13 cellular contexts compared by ENCODE assay signal in the genomic region with DNA sequence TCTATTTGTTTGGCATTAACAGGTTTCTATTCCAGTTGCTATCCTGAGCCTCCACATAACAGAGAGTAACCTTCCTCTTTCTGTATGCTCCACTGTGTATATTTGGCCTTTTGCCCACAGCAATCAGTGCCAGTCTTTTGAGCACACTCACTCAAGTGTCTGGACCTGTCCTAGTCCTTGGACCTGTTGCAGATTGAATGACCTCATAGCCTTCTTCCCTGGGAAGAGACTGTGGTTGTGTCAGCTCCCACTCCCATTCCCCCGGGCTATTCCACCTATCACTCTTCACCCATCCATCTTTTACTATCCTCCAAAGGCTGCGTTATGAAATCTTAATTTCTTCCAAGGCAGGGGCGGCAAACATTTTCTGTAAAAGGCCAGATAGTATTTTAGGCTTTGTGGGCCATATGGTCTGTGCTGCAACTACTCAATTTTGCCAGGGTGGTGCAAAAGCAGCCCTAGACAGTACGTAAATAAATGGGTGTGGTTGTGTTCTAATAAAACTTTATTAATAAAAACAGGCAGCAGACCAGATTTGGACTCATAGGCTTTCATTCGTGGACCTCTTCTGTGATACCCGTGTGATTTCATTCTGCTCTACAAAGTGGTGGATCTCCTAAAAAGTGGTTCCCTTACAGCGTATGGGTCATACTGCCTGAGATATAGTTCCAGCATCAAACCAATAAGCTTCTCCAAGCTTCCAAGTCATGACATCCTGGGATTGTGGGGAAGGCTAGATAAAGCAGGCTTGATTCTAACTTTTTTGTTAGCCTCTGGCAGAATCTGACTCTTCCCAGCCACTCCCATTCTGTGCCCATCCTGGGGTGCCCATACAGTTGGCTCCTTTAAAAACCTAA. TPM values are rescaled to one million over a fixed set of nuclear protein-coding genes. Genes with fewer than 3 reads are reported as not detected.
DNase-seq lines count a peak whose midpoint lies in the region; ATAC-seq lines count a peak whose summit lies in the region.
"Had no signal": no experiment of that assay in that cellular context is flagged by ENCODE, and none has a peak within 500 bp of the region (broad histone marks: within the 10 kb centered on the region; RNA-seq: fewer than 3 reads in every experiment).

No MANE protein-coding gene starts in this region.

- H3K27me3 ChIP-seq in right cardiac atrium (ENCODE audit: control insufficient read depth, insufficient read depth) = no peaks in the 10 kb centered on the region
- H3K27me3 ChIP-seq: BLaER1 treated with 17β-estradiol and CSF1 and Interleukin-3, amounts not matched to agents 10 nM and 100 nM; hepatocyte had no signal

- H3K4me3 Mint-ChIP-seq in activated T-helper 17 cell treated with anti-CD3 and anti-CD28 coated beads, Interleukin-2, amount 50 U/mL, for 72 hours = no peak overlapping the region

- no peaks in the 10 kb centered on the region for H3K9me3 Mint-ChIP-seq in activated T-helper 17 cell treated with anti-CD3 and anti-CD28 coated beads, Interleukin-2, amount 50 U/mL, for 72 hours

- intact Hi-C loops in right cardiac atrium (cut with DNase I) = no loop called here

- no peaks in the 10 kb centered on the region for H3K4me1 ChIP-seq in right cardiac atrium (ENCODE audit: control insufficient read depth, insufficient read depth, low read length)
- H3K4me1 ChIP-seq: BLaER1 treated with 17β-estradiol and CSF1 and Interleukin-3, amounts not matched to agents 10 nM and 100 nM had no signal

- peak; percentile 6 for ATAC-seq in activated T-helper 17 cell treated with anti-CD3 and anti-CD28 coated beads, Interleukin-2, amount 50 U/mL, for 72 hours (replicated peaks)
- peak; percentile 70 to 71 for ATAC-seq in right cardiac atrium

- no peak overlapping the region for H3K4me3 ChIP-seq in right cardiac atrium (ENCODE audit: low read length)
- H3K4me3 ChIP-seq: BLaER1 treated with 17β-estradiol and CSF1 and Interleukin-3, amounts not matched to agents 10 nM and 100 nM; hepatocyte had no signal

- H3K36me3 Mint-ChIP-seq in activated T-helper 17 cell treated with anti-CD3 and anti-CD28 coated beads, Interleukin-2, amount 50 U/mL, for 72 hours (ENCODE audit: low read depth) = peaks cover 43% of the 10 kb centered on the region

- no peak overlapping the region for H3K27ac ChIP-seq in right cardiac atrium (ENCODE audit: low read length)
- H3K27ac ChIP-seq: 22Rv1; BLaER1 treated with 17β-estradiol and CSF1 and Interleukin-3, amounts not matched to agents 10 nM and 100 nM; hepatocyte had no signal

- H3K9me3 ChIP-seq in right cardiac atrium (ENCODE audit: control insufficient read depth, low read length) = no peaks in the 10 kb centered on the region
- H3K9me3 ChIP-seq: BLaER1 treated with 17β-estradiol and CSF1 and Interleukin-3, amounts not matched to agents 10 nM and 100 nM had no signal

- WGBS in right cardiac atrium = 87% methylated on average over 7 of the region's 7 CpGs

- peaks cover 8% of the 10 kb centered on the region for H3K4me1 Mint-ChIP-seq in activated T-helper 17 cell treated with anti-CD3 and anti-CD28 coated beads, Interleukin-2, amount 50 U/mL, for 72 hours

- no peaks in the 10 kb centered on the region for H3K27me3 Mint-ChIP-seq in activated T-helper 17 cell treated with anti-CD3 and anti-CD28 coated beads, Interleukin-2, amount 50 U/mL, for 72 hours

- H3K27ac Mint-ChIP-seq in activated T-helper 17 cell treated with anti-CD3 and anti-CD28 coated beads, Interleukin-2, amount 50 U/mL, for 72 hours = peak overlapping the region; percentile 62

- DNase-seq in DMS 273 (lab: John Stamatoyannopoulos, UW; ENCODE audit: unreplicated experiment) (peak; percentile 23), DMS 273 treated with DMSO at 0.1 percent for 48 hours (lab: John Stamatoyannopoulos, UW) (no peak), H4 (ENCODE audit: low spot score) (peak; percentile 7), right cardiac atrium (no peak), occipital lobe (lab: John Stamatoyannopoulos, UW) (no peak), cerebellar cortex (ENCODE audit: low spot score) (no peak), GM03348 (ENCODE audit: low spot score) (no peak)
- DNase-seq: activated CD4-positive, CD25-positive, alpha-beta regulatory T cell; left cardiac atrium had no signal

RNA-seq across cellular contexts. Expression of gene CDAN1, which starts 57.4 kb away (rescaled TPM):
- 8.2 and 11.6 TPM in 2 replicates for total RNA-seq in H4 (2014; rRNA removed; shearing (Covaris generic))
- 10 to 100 TPM; 20.4 to 23.7 TPM for total RNA-seq in activated T-helper 17 cell treated with anti-CD3 and anti-CD28 coated beads, Interleukin-2, amount 50 U/mL, for 72 hours
- 1 to 10 TPM; 6.9 to 8.0 (median 7.3) TPM for total RNA-seq in right cardiac atrium
- 4.7 TPM for polyA plus RNA-seq in right cardiac atrium
- 10.9 TPM for total RNA-seq in occipital lobe

Comparison
In these comparisons a context has a peak if more than half of its experiments do, and no peak if none do; other contexts are left out.
1. DNase-seq: peak in DMS 273 (single experiment) and H4 (single experiment); none in DMS 273 treated with DMSO at 0.1 percent for 48 hours (single experiment), right cardiac atrium (0 of 3), occipital lobe (single experiment), cerebellar cortex (single experiment) and GM03348 (single experiment).